In the genomic region with DNA sequence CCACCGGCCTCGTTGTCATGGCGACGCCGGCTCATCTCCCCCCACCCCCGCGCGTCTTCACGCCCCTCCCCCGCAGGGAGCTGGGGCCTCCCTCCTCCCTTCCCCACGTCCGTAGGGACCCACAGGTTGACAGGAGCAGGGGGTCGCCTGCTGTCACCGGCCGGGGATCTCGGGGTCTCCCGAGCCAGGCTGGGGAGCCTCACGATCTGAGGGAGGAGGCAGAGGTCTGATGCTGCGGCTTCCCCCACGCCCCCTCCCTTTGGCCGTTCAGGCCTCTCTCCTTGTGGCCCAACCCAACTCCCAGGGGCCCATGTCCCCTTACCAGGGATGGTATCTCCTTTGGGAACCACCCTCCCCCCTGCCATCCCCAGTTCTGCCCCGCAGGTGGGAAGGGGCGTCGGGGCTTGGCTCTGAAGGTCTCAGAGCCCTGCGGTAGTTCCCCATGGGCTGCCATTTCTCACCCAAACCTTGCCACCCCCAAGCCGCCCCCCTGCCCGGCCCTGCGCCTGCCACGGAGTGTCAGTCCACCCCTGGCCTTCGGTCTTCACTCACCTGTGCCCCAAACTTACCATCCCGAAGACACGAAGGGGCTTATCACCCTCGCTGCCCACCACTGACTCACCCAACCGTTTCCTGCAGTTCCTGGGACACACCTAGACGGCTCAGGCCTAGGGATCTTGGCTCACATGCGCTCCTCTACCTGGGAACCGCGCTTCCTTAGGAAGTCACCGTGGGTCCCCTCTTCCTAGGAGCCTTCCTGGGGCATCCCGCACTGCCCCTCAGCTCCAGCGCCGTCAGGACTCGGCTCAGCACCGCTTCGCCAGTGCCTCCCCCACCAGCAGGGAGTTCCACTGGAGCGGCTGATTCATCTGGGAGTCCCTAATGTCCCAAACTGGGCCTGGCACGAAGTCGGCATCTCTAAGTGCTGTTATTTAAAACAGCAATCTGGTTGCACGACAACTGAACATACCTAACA, we compare ENCODE assay signal across 9 cellular contexts. TPM values are rescaled to one million over a fixed set of nuclear protein-coding genes. Genes with fewer than 3 reads are reported as not detected.
DNase-seq lines count a peak whose midpoint lies in the region; ATAC-seq and TF ChIP-seq lines count a peak whose summit lies in the region.
"Had no signal": no experiment of that assay in that cellular context is flagged by ENCODE, and none has a peak within 500 bp of the region (broad histone marks: within the 10 kb centered on the region; RNA-seq: fewer than 3 reads in every experiment).

No MANE protein-coding gene starts in this region.

- H3K27ac Mint-ChIP-seq in T-helper 2 cell treated with Interferon-gamma antibody and Interleukin-4, amounts not matched to agents 5 μg/mL and 100 μg/mL, for 36 hours = no peak overlapping the region
- peak overlapping the region; percentile 70 for H3K27ac Mint-ChIP-seq in glutamatergic neuron (ENCODE audit: unreplicated experiment)

- H3F3A ChIP-seq in smooth muscle cell (ENCODE audit: low read depth) = no peaks in the 10 kb centered on the region

- DNase-seq in T-helper 2 cell treated with Interferon-gamma antibody and Interleukin-4, amounts not matched to agents 5 μg/mL and 100 μg/mL, for 36 hours (ENCODE audit: low spot score) = no peak
- no peak for DNase-seq in T-helper 2 cell
- no peak for DNase-seq in SK-N-MC (ENCODE audit: low read depth, low spot score)
- DNase-seq in glutamatergic neuron = no peak
- no peak for DNase-seq in smooth muscle cell (lab: John Stamatoyannopoulos, UW; ENCODE audit: unreplicated experiment)
- no peak for DNase-seq in COLO668 (lab: John Stamatoyannopoulos, UW; ENCODE audit: unreplicated experiment)
- DNase-seq in EL = no peak
- DNase-seq: foreskin keratinocyte had no signal

- H3K36me3 Mint-ChIP-seq in T-helper 2 cell treated with Interferon-gamma antibody and Interleukin-4, amounts not matched to agents 5 μg/mL and 100 μg/mL, for 36 hours (ENCODE audit: low read depth) = peaks cover 2% of the 10 kb centered on the region
- no peaks in the 10 kb centered on the region for H3K36me3 Mint-ChIP-seq in glutamatergic neuron (ENCODE audit: unreplicated experiment)

- no peak overlapping the region for H2AFZ ChIP-seq in smooth muscle cell (ENCODE audit: low read depth)

- peaks cover 31% of the 10 kb centered on the region for H3K27me3 ChIP-seq in smooth muscle cell (ENCODE audit: low read depth)

- TF ChIP-seq CTCF in glutamatergic neuron (IDR thresholded peaks at IDR 0.05; ENCODE audit: partially characterized antibody, unreplicated experiment) (no peak), smooth muscle cell (IDR thresholded peaks at IDR 0.05; ENCODE audit: borderline replicate concordance, insufficient read depth, poor library complexity, severe bottlenecking) (no peak)

- no peaks in the 10 kb centered on the region for H3K79me2 ChIP-seq in smooth muscle cell (ENCODE audit: low read depth)

- no peaks in the 10 kb centered on the region for H3K9me3 ChIP-seq in SK-N-MC (ENCODE audit: low read depth, low read length)
- no peaks in the 10 kb centered on the region for H3K9me3 ChIP-seq in smooth muscle cell (replicated peaks; ENCODE audit: low read depth)

- H3K4me1 Mint-ChIP-seq in T-helper 2 cell treated with Interferon-gamma antibody and Interleukin-4, amounts not matched to agents 5 μg/mL and 100 μg/mL, for 36 hours (ENCODE audit: low read depth) = peaks cover 4% of the 10 kb centered on the region
- H3K4me1 Mint-ChIP-seq in glutamatergic neuron (ENCODE audit: low read depth, unreplicated experiment) = peaks cover 2% of the 10 kb centered on the region

- 26% methylated on average over 29 of the region's 49 CpGs for WGBS in smooth muscle cell (ENCODE audit: low lambda C conversion rate)

- H3K9me3 Mint-ChIP-seq in T-helper 2 cell treated with Interferon-gamma antibody and Interleukin-4, amounts not matched to agents 5 μg/mL and 100 μg/mL, for 36 hours = no peaks in the 10 kb centered on the region
- peaks cover 5% of the 10 kb centered on the region for H3K9me3 Mint-ChIP-seq in glutamatergic neuron (ENCODE audit: unreplicated experiment)

- H4K20me1 ChIP-seq in smooth muscle cell (ENCODE audit: low read depth) = no peaks in the 10 kb centered on the region

- H3K4me2 ChIP-seq in smooth muscle cell = peak overlapping the region; percentile 93

- H3K27me3 Mint-ChIP-seq in T-helper 2 cell treated with Interferon-gamma antibody and Interleukin-4, amounts not matched to agents 5 μg/mL and 100 μg/mL, for 36 hours (ENCODE audit: low read depth) = peaks cover 48% of the 10 kb centered on the region
- peaks cover 10% of the 10 kb centered on the region for H3K27me3 Mint-ChIP-seq in glutamatergic neuron (ENCODE audit: unreplicated experiment)

- no peak for ATAC-seq in GM21786 (IDR thresholded peaks at IDR 0.05; ENCODE audit: unreplicated experiment)

- H3K27ac ChIP-seq in SK-N-MC (no peak overlapping the region), smooth muscle cell (ENCODE audit: low read depth) (no peak overlapping the region)
- H3K27ac ChIP-seq: foreskin keratinocyte had no signal

- H3K4me3 Mint-ChIP-seq in T-helper 2 cell treated with Interferon-gamma antibody and Interleukin-4, amounts not matched to agents 5 μg/mL and 100 μg/mL, for 36 hours = peak overlapping the region; percentile 80
- H3K4me3 Mint-ChIP-seq in glutamatergic neuron (ENCODE audit: unreplicated experiment) = peak overlapping the region; percentile 91

- H3K36me3 ChIP-seq in SK-N-MC (ENCODE audit: insufficient read depth, low read length) (no peaks in the 10 kb centered on the region), smooth muscle cell (ENCODE audit: low read depth) (no peaks in the 10 kb centered on the region)

- H3K9ac ChIP-seq in SK-N-MC (ENCODE audit: insufficient read length) = no peak overlapping the region
- no peak overlapping the region for H3K9ac ChIP-seq in smooth muscle cell (ENCODE audit: low read depth)

- H3K4me3 ChIP-seq in SK-N-MC (peak overlapping the region; percentile 84), smooth muscle cell (peak overlapping the region; percentile 47)

- H3K4me1 ChIP-seq in smooth muscle cell (ENCODE audit: low read depth) = peaks cover 14% of the 10 kb centered on the region
- H3K4me1 ChIP-seq: foreskin keratinocyte had no signal

RNA-seq across cellular contexts. Expression of a gene that starts 1.0 kb away (rescaled TPM):
- total RNA-seq in glutamatergic neuron (ENCODE audit: unreplicated experiment) (4.2 TPM), smooth muscle cell (0.09 TPM in 1 of 2 replicates, not detected in the other)
- polyA plus RNA-seq in smooth muscle cell = not detected in 2 replicates

RNA-seq across cellular contexts. Expression of a gene that starts 11.2 kb away (rescaled TPM):
- total RNA-seq in glutamatergic neuron (ENCODE audit: unreplicated experiment) = not detected
- total RNA-seq in smooth muscle cell = not detected in 2 replicates
- polyA plus RNA-seq in smooth muscle cell = not detected in 2 replicates
- total RNA-seq: foreskin keratinocyte had no signal
- polyA plus RNA-seq: foreskin keratinocyte had no signal

RNA-seq across cellular contexts. Expression of a gene that starts 15.8 kb away (rescaled TPM):
- total RNA-seq in glutamatergic neuron (ENCODE audit: unreplicated experiment) (71.4 TPM), smooth muscle cell (92.2 and 181 TPM in 2 replicates)
- polyA plus RNA-seq in smooth muscle cell = 17.7 and 19.3 TPM in 2 replicates

RNA-seq across cellular contexts. Expression of a gene that starts 16.4 kb away (rescaled TPM):
- 12.2 TPM for total RNA-seq in glutamatergic neuron (ENCODE audit: unreplicated experiment)
- total RNA-seq in smooth muscle cell = 11.3 and 17.0 TPM in 2 replicates
- 13.2 and 13.9 TPM in 2 replicates for polyA plus RNA-seq in smooth muscle cell

RNA-seq across cellular contexts. Expression of a gene that starts 19.3 kb away (rescaled TPM):
- 253 TPM for total RNA-seq in glutamatergic neuron (ENCODE audit: unreplicated experiment)
- 0.45 TPM in 1 of 2 replicates, not detected in the other for total RNA-seq in smooth muscle cell
- 0.48 and 1.3 TPM in 2 replicates for polyA plus RNA-seq in smooth muscle cell
- polyA plus RNA-seq: foreskin keratinocyte had no signal
